Comparison of ENCODE assay signal across 20 cellular contexts in the genomic region with DNA sequence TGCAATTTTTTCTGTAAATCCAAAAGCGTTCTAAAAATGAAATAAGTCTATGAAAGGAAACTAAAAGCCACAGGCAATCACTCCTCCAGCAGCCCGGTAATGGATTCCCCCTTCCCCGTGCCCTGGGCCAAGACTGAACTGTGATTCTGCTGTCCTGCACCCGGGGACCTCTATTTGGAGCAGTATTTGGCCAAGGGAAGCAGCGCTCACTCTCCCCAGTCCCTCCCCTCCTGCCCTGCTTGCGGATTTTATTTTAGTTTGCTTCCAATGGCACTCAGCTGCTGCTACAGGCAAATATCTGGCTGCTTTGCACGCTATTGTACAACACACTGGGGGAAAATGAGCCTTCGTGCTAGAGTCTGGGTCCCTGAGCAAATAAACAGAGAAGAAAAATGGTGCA.
"Had no signal": no experiment of that assay in that cellular context is flagged by ENCODE, and none has a peak within 500 bp of the region (broad histone marks: within the 10 kb centered on the region; RNA-seq: fewer than 3 reads in every experiment).

No MANE protein-coding gene starts in this region.

- DNase-seq: activated B cell treated with CpG ODN at 0.5 μM for 24 hours; activated CD4-positive, alpha-beta T cell treated with anti-CD3 and anti-CD28 coated beads for 36 hours; activated CD8-positive, alpha-beta memory T cell treated with anti-CD3 and anti-CD28 coated beads, Interleukin-2, amount 10 ng/mL, durations not matched to agents 7 days and 5 days; activated CD8-positive, alpha-beta T cell treated with anti-CD3 and anti-CD28 coated beads, Interleukin-2, amount 10 ng/mL, durations not matched to agents 7 days and 5 days; activated effector memory CD4-positive, alpha-beta T cell treated with Interleukin-2 at 50 U/mL for 16 hours; activated naive CD4-positive, alpha-beta T cell treated with Interleukin-2 at 50 U/mL for 16 hours; activated T-cell treated with anti-CD3 and anti-CD28 coated beads, Interleukin-2, amount 50 U/mL, for 72 hours; cerebellar nuclear complex; effector memory CD8-positive, alpha-beta T cell; erythroblast; left cardiac atrium; left ventricle myocardium superior; naive B cell; occipital lobe; right cardiac atrium; spleen; stimulated activated naive CD4-positive, alpha-beta T cell treated with Interleukin-2 at 50 U/mL for 16 hours; T-helper 1 cell had no signal

- H3K4me3 Mint-ChIP-seq: activated B cell treated with CpG ODN at 0.5 μM for 24 hours; activated CD4-positive, alpha-beta T cell treated with anti-CD3 and anti-CD28 coated beads for 36 hours; activated CD8-positive, alpha-beta memory T cell treated with anti-CD3 and anti-CD28 coated beads, Interleukin-2, amount 10 ng/mL, durations not matched to agents 7 days and 5 days; activated CD8-positive, alpha-beta T cell treated with anti-CD3 and anti-CD28 coated beads, Interleukin-2, amount 10 ng/mL, durations not matched to agents 7 days and 5 days; activated naive CD8-positive, alpha-beta T cell; activated T-cell treated with anti-CD3 and anti-CD28 coated beads, Interleukin-2, amount 50 U/mL, for 72 hours; effector memory CD8-positive, alpha-beta T cell; naive B cell; T-helper 2 cell treated with Interferon-gamma antibody and Interleukin-4, amounts not matched to agents 5 μg/mL and 100 μg/mL, for 36 hours had no signal

- H3K4me1 Mint-ChIP-seq: activated B cell treated with CpG ODN at 0.5 μM for 24 hours; activated CD4-positive, alpha-beta T cell treated with anti-CD3 and anti-CD28 coated beads for 36 hours; activated CD8-positive, alpha-beta memory T cell treated with anti-CD3 and anti-CD28 coated beads, Interleukin-2, amount 10 ng/mL, durations not matched to agents 7 days and 5 days; naive B cell had no signal

- H3K27ac Mint-ChIP-seq: activated B cell treated with CpG ODN at 0.5 μM for 24 hours; activated CD4-positive, alpha-beta T cell treated with anti-CD3 and anti-CD28 coated beads for 36 hours; activated CD8-positive, alpha-beta memory T cell treated with anti-CD3 and anti-CD28 coated beads, Interleukin-2, amount 10 ng/mL, durations not matched to agents 7 days and 5 days; activated CD8-positive, alpha-beta T cell treated with anti-CD3 and anti-CD28 coated beads, Interleukin-2, amount 10 ng/mL, durations not matched to agents 7 days and 5 days; activated naive CD8-positive, alpha-beta T cell; activated T-cell treated with anti-CD3 and anti-CD28 coated beads, Interleukin-2, amount 50 U/mL, for 72 hours; effector memory CD8-positive, alpha-beta T cell; naive B cell; T-helper 2 cell treated with Interferon-gamma antibody and Interleukin-4, amounts not matched to agents 5 μg/mL and 100 μg/mL, for 36 hours had no signal

- H3K36me3 Mint-ChIP-seq: activated CD8-positive, alpha-beta memory T cell treated with anti-CD3 and anti-CD28 coated beads, Interleukin-2, amount 10 ng/mL, durations not matched to agents 7 days and 5 days; activated naive CD8-positive, alpha-beta T cell; naive B cell had no signal

- H3K27me3 Mint-ChIP-seq: activated B cell treated with CpG ODN at 0.5 μM for 24 hours; activated CD4-positive, alpha-beta T cell treated with anti-CD3 and anti-CD28 coated beads for 36 hours; activated CD8-positive, alpha-beta memory T cell treated with anti-CD3 and anti-CD28 coated beads, Interleukin-2, amount 10 ng/mL, durations not matched to agents 7 days and 5 days; effector memory CD8-positive, alpha-beta T cell had no signal
